In genomic region chr4:123026015-123026414, GRCh38 we compare ENCODE assay signal across 8 cellular contexts.
DNase-seq lines count a peak whose midpoint lies in the region; ATAC-seq and TF ChIP-seq lines count a peak whose summit lies in the region.
"Not testable (repeated sequence)": the region's sequence is repeated elsewhere in the genome, so short reads cannot be mapped to it uniquely, and the experiment has no call there.

No MANE protein-coding gene starts in this region.

- H3K36me3 Mint-ChIP-seq in stimulated activated naive B cell treated with anti-CD40 and anti-IgM and Interleukin-4, amounts not matched to agents 10 μg/mL and 1 μg/mL and 100 μg/mL, for 72 hours: peaks cover 11 to 34% of the 10 kb centered on the region in 2 donors

- H3K36me3 ChIP-seq in MG63, left lung: not testable (repeated sequence)
- peaks cover 9 to 26% of the 10 kb centered on the region in 2 experiments for H3K36me3 ChIP-seq in SK-N-SH (replicated peaks in 1 of 2; ENCODE audit: control insufficient read depth in 1 of 2, insufficient read depth in 2 of 2, low read length in 1 of 2)

- TF ChIP-seq EP300 in SK-N-SH (IDR thresholded peaks at IDR 0.05; ENCODE audit: borderline replicate concordance in 1 of 2, low read depth in 1 of 2, low read length in 1 of 2): not testable (repeated sequence)

- H3K4me2 ChIP-seq in SK-N-SH: not testable (repeated sequence)

- H3K79me2 ChIP-seq in SK-N-SH (ENCODE audit: insufficient read depth): not testable (repeated sequence)

- not testable (repeated sequence) for H3K9ac ChIP-seq in SK-N-SH

- CTCF ChIA-PET in SK-N-SH (lab: Yijun Ruan, JAX): not testable (repeated sequence)

- POLR2A ChIA-PET in SK-N-SH (lab: Yijun Ruan, JAX): not testable (repeated sequence)

- peak; percentile 63 for ATAC-seq in HG02870 (IDR thresholded peaks at IDR 0.05; ENCODE audit: unreplicated experiment)
- peak; percentile 22 for ATAC-seq in left lung
- peak; percentile 73 to 76 for ATAC-seq in stimulated activated naive B cell treated with anti-CD40 and anti-IgM and Interleukin-4, amounts not matched to agents 10 μg/mL and 1 μg/mL and 100 μg/mL, for 72 hours (replicated peaks)

- not testable (repeated sequence) for H3K9me3 ChIP-seq in MG63, SK-N-SH, left lung

- DNase-seq in GM12864 (ENCODE audit: low read depth) (peak; percentile 19), MG63 (peak; percentile 37), astrocyte of the hippocampus (ENCODE audit: low read depth, low spot score) (peak; percentile 66), epithelial cell of prostate (ENCODE audit: low read depth, low spot score) (peak; percentile 68)
- DNase-seq in SK-N-SH; left lung; stimulated activated naive B cell treated with anti-CD40 and anti-IgM and Interleukin-4, amounts not matched to agents 10 μg/mL and 1 μg/mL and 100 μg/mL, for 72 hours: not testable (repeated sequence)

- intact Hi-C loops in left lung (cut with DNase I): not testable (repeated sequence)

- H3F3A ChIP-seq in SK-N-SH (replicated peaks; ENCODE audit: insufficient read depth): not testable (repeated sequence)

- TF ChIP-seq RAD21 in SK-N-SH (IDR thresholded peaks at IDR 0.05; ENCODE audit: low read length): not testable (repeated sequence)

- H3K27ac ChIP-seq in SK-N-SH (ENCODE audit: low read depth in 2 of 2, low read length in 1 of 2); left lung: not testable (repeated sequence)
- H3K27ac ChIP-seq in epithelial cell of prostate: peak overlapping the region; percentile 20

- peak overlapping the region; percentile 2 for H3K27ac Mint-ChIP-seq in stimulated activated naive B cell treated with anti-CD40 and anti-IgM and Interleukin-4, amounts not matched to agents 10 μg/mL and 1 μg/mL and 100 μg/mL, for 72 hours

- H3K4me1 Mint-ChIP-seq in stimulated activated naive B cell treated with anti-CD40 and anti-IgM and Interleukin-4, amounts not matched to agents 10 μg/mL and 1 μg/mL and 100 μg/mL, for 72 hours: peaks cover 6 to 19% of the 10 kb centered on the region in 2 donors

- not testable (repeated sequence) for H3K4me1 ChIP-seq in SK-N-SH (ENCODE audit: control insufficient read depth in 1 of 2, insufficient read depth in 2 of 2, low read depth in 1 of 2, low read length in 1 of 2); left lung

- H3K9me2 ChIP-seq in SK-N-SH: not testable (repeated sequence)

- not testable (repeated sequence) for H3K27me3 ChIP-seq in MG63; SK-N-SH (ENCODE audit: insufficient read depth); left lung

- not testable (repeated sequence) for H2AFZ ChIP-seq in SK-N-SH (ENCODE audit: low read depth)

- H3K4me3 ChIP-seq in GM12864 (ENCODE audit: low read depth, low read length); MG63; SK-N-SH (ENCODE audit: low read depth in 2 of 2, low read length in 1 of 2); left lung: not testable (repeated sequence)

- not testable (repeated sequence) for H3K9me3 Mint-ChIP-seq in stimulated activated naive B cell treated with anti-CD40 and anti-IgM and Interleukin-4, amounts not matched to agents 10 μg/mL and 1 μg/mL and 100 μg/mL, for 72 hours

- H4K20me1 ChIP-seq in SK-N-SH (ENCODE audit: insufficient read depth): not testable (repeated sequence)

- TF ChIP-seq CTCF in GM12864 (IDR thresholded peaks at IDR 0.05; ENCODE audit: low read depth, low read length, missing control alignments); SK-N-SH (IDR thresholded peaks at IDR 0.05); left lung (IDR thresholded peaks at IDR 0.05): not testable (repeated sequence)

- not testable (repeated sequence) for H3K27me3 Mint-ChIP-seq in stimulated activated naive B cell treated with anti-CD40 and anti-IgM and Interleukin-4, amounts not matched to agents 10 μg/mL and 1 μg/mL and 100 μg/mL, for 72 hours

- H3K4me3 Mint-ChIP-seq in stimulated activated naive B cell treated with anti-CD40 and anti-IgM and Interleukin-4, amounts not matched to agents 10 μg/mL and 1 μg/mL and 100 μg/mL, for 72 hours: not testable (repeated sequence)

- WGBS in SK-N-SH (ENCODE audit: low lambda C conversion rate): 68% methylated on average over 2 of the region's 2 CpGs

TF ChIP-seq in SK-N-SH, 30 proteins besides CTCF, POLR2A, EP300 and RAD21:
- peak; percentile 34 for TF ChIP-seq NFIC (IDR thresholded peaks at IDR 0.05; ENCODE audit: borderline replicate concordance)
- 0 out of 2 replicates have a peak, but pooled peaks have one; percentile 2 for TF ChIP-seq FOSL2 (IDR thresholded peaks at IDR 0.05; ENCODE audit: borderline replicate concordance, low read depth)
- TF ChIP-seq TCF12 (IDR thresholded peaks at IDR 0.05): 0 out of 2 replicates have a peak, but pooled peaks have one; percentile 34
- TF ChIP-seq PBX3 (IDR thresholded peaks at IDR 0.05): peak; percentile 66

Comparison
In these comparisons a context has a peak if more than half of its experiments do, and no peak if none do; other contexts are left out.
1. ATAC-seq: peak in every context shown above with its lines; median percentile 74 in stimulated activated naive B cell treated with anti-CD40 and anti-IgM and Interleukin-4, amounts not matched to agents 10 μg/mL and 1 μg/mL and 100 μg/mL, for 72 hours; 63 in HG02870; 22 in left lung.